In the genomic region with DNA sequence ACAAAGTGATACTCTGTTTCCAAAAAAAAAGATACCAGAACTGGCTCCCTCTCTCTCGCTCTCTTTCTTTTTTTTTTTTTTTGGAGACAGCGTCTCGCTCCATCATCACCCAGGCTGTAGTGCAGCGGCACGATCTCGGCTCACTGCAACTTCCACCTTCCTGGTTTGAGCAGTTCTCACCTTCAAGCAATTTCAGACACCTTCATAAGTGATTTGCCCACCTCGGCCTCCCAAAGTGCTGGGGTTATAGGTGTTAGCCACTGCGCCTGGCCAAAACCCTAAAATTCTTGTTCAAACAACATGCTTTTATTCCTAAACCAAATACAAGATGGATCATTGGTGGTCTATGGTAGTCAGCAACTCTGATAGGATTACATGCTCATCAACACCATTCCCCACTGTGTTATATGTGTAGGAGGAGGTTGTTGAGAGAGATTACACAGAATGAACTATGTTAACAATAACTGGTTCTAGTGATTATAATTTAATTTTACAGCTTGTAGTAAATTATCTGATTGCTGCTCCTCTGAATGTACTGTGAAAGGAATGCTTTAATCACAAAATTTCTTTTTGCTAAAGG, we compare ENCODE assay signal across 16 cellular contexts.
"Had no signal": no experiment of that assay in that cellular context is flagged by ENCODE, and none has a peak within 500 bp of the region (broad histone marks: within the 10 kb centered on the region; RNA-seq: fewer than 3 reads in every experiment).

No MANE protein-coding gene starts in this region.

- H3K4me3 Mint-ChIP-seq: activated CD4-positive, alpha-beta T cell treated with anti-CD3 and anti-CD28 coated beads for 36 hours; activated T-cell treated with anti-CD3 and anti-CD28 coated beads, Interleukin-2, amount 50 U/mL, for 24 hours; neural progenitor cell; stimulated activated memory B cell treated with anti-CD40 and anti-IgM and Interleukin-4, amounts not matched to agents 10 μg/mL and 1 μg/mL and 100 μg/mL, for 72 hours had no signal

- H3K27me3 ChIP-seq: adrenal gland, neural progenitor cell, ovary, SJSA1, suprapubic skin, upper lobe of left lung had no signal

- H3K4me3 ChIP-seq: adrenal gland, neural progenitor cell, ovary, SJSA1, suprapubic skin, upper lobe of left lung had no signal

- H3K9me3 ChIP-seq: adrenal gland, ovary, SJSA1, suprapubic skin, upper lobe of left lung had no signal

- DNase-seq: activated CD4-positive, alpha-beta T cell treated with anti-CD3 and anti-CD28 coated beads for 36 hours; activated naive CD4-positive, alpha-beta T cell; activated T-cell treated with anti-CD3 and anti-CD28 coated beads, Interleukin-2, amount 50 U/mL, for 24 hours; adrenal gland; central memory CD4-positive, alpha-beta T cell; erythroblast; ovary; stimulated activated CD4-positive, alpha-beta T cell treated with anti-CD3 and anti-CD28 coated beads, Interleukin-2, amount 100 ng/mL, for 48 hours; SW 1271; T-helper 9 cell; upper lobe of left lung had no signal

- ATAC-seq: stimulated activated memory B cell treated with anti-CD40 and anti-IgM and Interleukin-4, amounts not matched to agents 10 μg/mL and 1 μg/mL and 100 μg/mL, for 72 hours had no signal

- H3K4me1 Mint-ChIP-seq: neural progenitor cell; stimulated activated memory B cell treated with anti-CD40 and anti-IgM and Interleukin-4, amounts not matched to agents 10 μg/mL and 1 μg/mL and 100 μg/mL, for 72 hours had no signal

- H3K36me3 ChIP-seq: neural progenitor cell, ovary had no signal

- H3K27ac Mint-ChIP-seq: activated CD4-positive, alpha-beta T cell treated with anti-CD3 and anti-CD28 coated beads for 36 hours; neural progenitor cell had no signal

- H3K9me3 Mint-ChIP-seq: activated T-cell treated with anti-CD3 and anti-CD28 coated beads, Interleukin-2, amount 50 U/mL, for 24 hours; neural progenitor cell; stimulated activated memory B cell treated with anti-CD40 and anti-IgM and Interleukin-4, amounts not matched to agents 10 μg/mL and 1 μg/mL and 100 μg/mL, for 72 hours had no signal

- H3K27ac ChIP-seq: adrenal gland, neural progenitor cell, ovary, SJSA1, suprapubic skin, upper lobe of left lung, VCaP had no signal

- H3K4me1 ChIP-seq: adrenal gland, neural progenitor cell, SJSA1, suprapubic skin, upper lobe of left lung had no signal

- H3K27me3 Mint-ChIP-seq: activated CD4-positive, alpha-beta T cell treated with anti-CD3 and anti-CD28 coated beads for 36 hours; activated T-cell treated with anti-CD3 and anti-CD28 coated beads, Interleukin-2, amount 50 U/mL, for 24 hours; stimulated activated memory B cell treated with anti-CD40 and anti-IgM and Interleukin-4, amounts not matched to agents 10 μg/mL and 1 μg/mL and 100 μg/mL, for 72 hours had no signal
